Comparison of ENCODE assay signal across 10 cellular contexts in genomic region chr11:9090488-9091043, GRCh38. TPM values are rescaled to one million over a fixed set of nuclear protein-coding genes. Genes with fewer than 3 reads are reported as not detected.
A peak's percentile ranks its signal among the peaks of the same experiment; 100 is the strongest.
DNase-seq lines count a peak whose midpoint lies in the region; ATAC-seq and TF ChIP-seq lines count a peak whose summit lies in the region.
"Had no signal": no experiment of that assay in that cellular context is flagged by ENCODE, and none has a peak within 500 bp of the region (broad histone marks: within the 10 kb centered on the region; RNA-seq: fewer than 3 reads in every experiment).

No MANE protein-coding gene starts in this region.

- H3K27me3 ChIP-seq in H7 (ENCODE audit: control insufficient read depth, insufficient read depth, low read length) = peaks cover 33% of the 10 kb centered on the region

- H3K27ac Mint-ChIP-seq in nephron progenitor cell = no peak overlapping the region
- H3K27ac Mint-ChIP-seq in activated CD8-positive, alpha-beta memory T cell treated with anti-CD3 and anti-CD28 coated beads, Interleukin-2, amount 10 ng/mL, durations not matched to agents 7 days and 5 days = no peak overlapping the region

- H3K27me3 Mint-ChIP-seq in nephron progenitor cell (ENCODE audit: low read depth, poor library complexity) = peaks cover 59% of the 10 kb centered on the region
- H3K27me3 Mint-ChIP-seq in activated CD8-positive, alpha-beta memory T cell treated with anti-CD3 and anti-CD28 coated beads, Interleukin-2, amount 10 ng/mL, durations not matched to agents 7 days and 5 days = peaks cover 68% of the 10 kb centered on the region

- H3K4me3 ChIP-seq in H7 (ENCODE audit: insufficient read depth, low read depth, low read length) = peak overlapping the region; percentile 35

- DNase-seq in H7 = peak; percentile 61
- peak; percentile 47 for DNase-seq in ecto neural progenitor cell (ENCODE audit: low spot score)
- DNase-seq in nephron progenitor cell = no peak
- DNase-seq in activated CD8-positive, alpha-beta memory T cell treated with anti-CD3 and anti-CD28 coated beads, Interleukin-2, amount 10 ng/mL, durations not matched to agents 7 days and 5 days = no peak
- DNase-seq in caudate nucleus (lab: John Stamatoyannopoulos, UW) = no peak
- no peak for DNase-seq in activated gamma-delta T cell treated with Interleukin-2 at 50 U/mL for 16 hours
- DNase-seq: DMS79 treated with DMSO at 0.1 percent for 48 hours, NCI-H1694 treated with DMSO at 0.1 percent for 48 hours had no signal

- ATAC-seq in GM19463 (IDR thresholded peaks at IDR 0.05; ENCODE audit: unreplicated experiment) = no peak
- no peak for ATAC-seq in activated CD8-positive, alpha-beta memory T cell treated with anti-CD3 and anti-CD28 coated beads, Interleukin-2, amount 10 ng/mL, durations not matched to agents 7 days and 5 days

- H3K9me3 Mint-ChIP-seq in nephron progenitor cell = no peaks in the 10 kb centered on the region
- no peaks in the 10 kb centered on the region for H3K9me3 Mint-ChIP-seq in activated CD8-positive, alpha-beta memory T cell treated with anti-CD3 and anti-CD28 coated beads, Interleukin-2, amount 10 ng/mL, durations not matched to agents 7 days and 5 days (ENCODE audit: low read depth)

- peak overlapping the region; percentile 78 for H3K4me3 Mint-ChIP-seq in nephron progenitor cell
- H3K4me3 Mint-ChIP-seq in activated CD8-positive, alpha-beta memory T cell treated with anti-CD3 and anti-CD28 coated beads, Interleukin-2, amount 10 ng/mL, durations not matched to agents 7 days and 5 days = no peak overlapping the region

- no peaks in the 10 kb centered on the region for H3K36me3 Mint-ChIP-seq in nephron progenitor cell (ENCODE audit: low read depth)
- H3K36me3 Mint-ChIP-seq in activated CD8-positive, alpha-beta memory T cell treated with anti-CD3 and anti-CD28 coated beads, Interleukin-2, amount 10 ng/mL, durations not matched to agents 7 days and 5 days = no peaks in the 10 kb centered on the region

- H3K36me3 ChIP-seq in H7 (replicated peaks; ENCODE audit: control insufficient read depth, insufficient read depth, low read length) = no peaks in the 10 kb centered on the region

- H3K4me1 Mint-ChIP-seq in nephron progenitor cell = peaks cover 27% of the 10 kb centered on the region
- no peaks in the 10 kb centered on the region for H3K4me1 Mint-ChIP-seq in activated CD8-positive, alpha-beta memory T cell treated with anti-CD3 and anti-CD28 coated beads, Interleukin-2, amount 10 ng/mL, durations not matched to agents 7 days and 5 days

- TF ChIP-seq CTCF in 22Rv1 (IDR thresholded peaks at IDR 0.05) (no peak), nephron progenitor cell (IDR thresholded peaks at IDR 0.05) (no peak)

- H3K27ac ChIP-seq in 22Rv1 (peak overlapping the region; percentile 54; the same call in 1 of the 2 replicates), caudate nucleus (ENCODE audit: low read depth, low read length) (no peak overlapping the region)

- CTCF ChIA-PET in activated CD8-positive, alpha-beta memory T cell treated with anti-CD3 and anti-CD28 coated beads, Interleukin-2, amount 10 ng/mL, durations not matched to agents 7 days and 5 days (lab: Charles Lee) = interaction anchor here (1.1 to 1.3 kb wide), 2 partner anchors 47 to 75 kb away, joined by 3 to 4 read pairs; no protein-coding TSS in a partner anchor

RNA-seq across cellular contexts. Expression of gene SCUBE2, which starts 0.8 kb away (rescaled TPM):
- 0.55 and 1.4 TPM in 2 replicates for total RNA-seq in H7 (2014; rRNA removed; shearing (Covaris generic))
- total RNA-seq in activated CD8-positive, alpha-beta memory T cell treated with anti-CD3 and anti-CD28 coated beads, Interleukin-2, amount 10 ng/mL, durations not matched to agents 7 days and 5 days = not detected

Comparison
In these comparisons a context has a peak if more than half of its experiments do, and no peak if none do; other contexts are left out.
1. DNase-seq: peak in H7 (single experiment) and ecto neural progenitor cell (single experiment); none in nephron progenitor cell (single experiment), activated CD8-positive, alpha-beta memory T cell treated with anti-CD3 and anti-CD28 coated beads, Interleukin-2, amount 10 ng/mL, durations not matched to agents 7 days and 5 days (single experiment), caudate nucleus (0 of 61) and activated gamma-delta T cell treated with Interleukin-2 at 50 U/mL for 16 hours (single experiment).